In genomic region chr4:141130947-141131545, GRCh38 we compare ENCODE assay signal across 1 cellular context.
TF ChIP-seq lines count a peak whose summit lies in the region.

No MANE protein-coding gene starts in this region.

TF ChIP-seq in HepG2, 621 proteins besides CTCF, POLR2A, EP300 and RAD21 (continued from another document):
- TF ChIP-seq, protein P1, sequence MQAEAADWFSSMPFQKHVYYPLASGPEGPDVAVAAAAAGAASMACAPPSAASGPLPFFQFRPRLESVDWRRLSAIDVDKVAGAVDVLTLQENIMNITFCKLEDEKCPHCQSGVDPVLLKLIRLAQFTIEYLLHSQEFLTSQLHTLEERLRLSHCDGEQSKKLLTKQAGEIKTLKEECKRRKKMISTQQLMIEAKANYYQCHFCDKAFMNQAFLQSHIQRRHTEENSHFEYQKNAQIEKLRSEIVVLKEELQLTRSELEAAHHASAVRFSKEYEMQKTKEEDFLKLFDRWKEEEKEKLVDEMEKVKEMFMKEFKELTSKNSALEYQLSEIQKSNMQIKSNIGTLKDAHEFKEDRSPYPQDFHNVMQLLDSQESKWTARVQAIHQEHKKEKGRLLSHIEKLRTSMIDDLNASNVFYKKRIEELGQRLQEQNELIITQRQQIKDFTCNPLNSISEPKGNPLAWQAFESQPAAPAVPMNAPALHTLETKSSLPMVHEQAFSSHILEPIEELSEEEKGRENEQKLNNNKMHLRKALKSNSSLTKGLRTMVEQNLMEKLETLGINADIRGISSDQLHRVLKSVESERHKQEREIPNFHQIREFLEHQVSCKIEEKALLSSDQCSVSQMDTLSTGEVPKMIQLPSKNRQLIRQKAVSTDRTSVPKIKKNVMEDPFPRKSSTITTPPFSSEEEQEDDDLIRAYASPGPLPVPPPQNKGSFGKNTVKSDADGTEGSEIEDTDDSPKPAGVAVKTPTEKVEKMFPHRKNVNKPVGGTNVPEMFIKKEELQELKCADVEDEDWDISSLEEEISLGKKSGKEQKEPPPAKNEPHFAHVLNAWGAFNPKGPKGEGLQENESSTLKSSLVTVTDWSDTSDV (CRISPR knock-in tag; IDR thresholded peaks at IDR 0.05): no peak
- TF ChIP-seq BRCA1 (CRISPR knock-in tag; IDR thresholded peaks at IDR 0.05) (no peak), ZC3H4 (CRISPR knock-in tag; IDR thresholded peaks at IDR 0.05; ENCODE audit: borderline replicate concordance) (no peak), ZNF138 (CRISPR knock-in tag; IDR thresholded peaks at IDR 0.05; ENCODE audit: low read depth) (no peak), KDM3A (CRISPR knock-in tag; IDR thresholded peaks at IDR 0.05; ENCODE audit: low read depth) (no peak), ZSCAN5A (CRISPR knock-in tag; IDR thresholded peaks at IDR 0.05; ENCODE audit: borderline replicate concordance) (no peak), ZNF619 (CRISPR knock-in tag; IDR thresholded peaks at IDR 0.05) (no peak), EED (CRISPR knock-in tag; IDR thresholded peaks at IDR 0.05) (no peak), ZNF687 (CRISPR knock-in tag; IDR thresholded peaks at IDR 0.05) (no peak), RBFOX2 (IDR thresholded peaks at IDR 0.05; ENCODE audit: low read depth, low read length) (no peak), PPARG (CRISPR knock-in tag; conservative IDR thresholded peaks at IDR 0.05) (no peak), ZNF329 (CRISPR knock-in tag; IDR thresholded peaks at IDR 0.05; ENCODE audit: low read depth) (no peak), SP2 (CRISPR knock-in tag; IDR thresholded peaks at IDR 0.05) (no peak), MIER3 (CRISPR knock-in tag; IDR thresholded peaks at IDR 0.05; ENCODE audit: borderline replicate concordance) (no peak), MIXL1 (CRISPR knock-in tag; IDR thresholded peaks at IDR 0.05) (no peak), CC2D1A (CRISPR knock-in tag; IDR thresholded peaks at IDR 0.05) (no peak)
- TF ChIP-seq, protein P2, sequence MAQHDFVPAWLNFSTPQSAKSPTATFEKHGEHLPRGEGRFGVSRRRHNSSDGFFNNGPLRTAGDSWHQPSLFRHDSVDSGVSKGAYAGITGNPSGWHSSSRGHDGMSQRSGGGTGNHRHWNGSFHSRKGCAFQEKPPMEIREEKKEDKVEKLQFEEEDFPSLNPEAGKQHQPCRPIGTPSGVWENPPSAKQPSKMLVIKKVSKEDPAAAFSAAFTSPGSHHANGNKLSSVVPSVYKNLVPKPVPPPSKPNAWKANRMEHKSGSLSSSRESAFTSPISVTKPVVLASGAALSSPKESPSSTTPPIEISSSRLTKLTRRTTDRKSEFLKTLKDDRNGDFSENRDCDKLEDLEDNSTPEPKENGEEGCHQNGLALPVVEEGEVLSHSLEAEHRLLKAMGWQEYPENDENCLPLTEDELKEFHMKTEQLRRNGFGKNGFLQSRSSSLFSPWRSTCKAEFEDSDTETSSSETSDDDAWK (CRISPR knock-in tag; IDR thresholded peaks at IDR 0.05): no peak
- TF ChIP-seq, protein P3, sequence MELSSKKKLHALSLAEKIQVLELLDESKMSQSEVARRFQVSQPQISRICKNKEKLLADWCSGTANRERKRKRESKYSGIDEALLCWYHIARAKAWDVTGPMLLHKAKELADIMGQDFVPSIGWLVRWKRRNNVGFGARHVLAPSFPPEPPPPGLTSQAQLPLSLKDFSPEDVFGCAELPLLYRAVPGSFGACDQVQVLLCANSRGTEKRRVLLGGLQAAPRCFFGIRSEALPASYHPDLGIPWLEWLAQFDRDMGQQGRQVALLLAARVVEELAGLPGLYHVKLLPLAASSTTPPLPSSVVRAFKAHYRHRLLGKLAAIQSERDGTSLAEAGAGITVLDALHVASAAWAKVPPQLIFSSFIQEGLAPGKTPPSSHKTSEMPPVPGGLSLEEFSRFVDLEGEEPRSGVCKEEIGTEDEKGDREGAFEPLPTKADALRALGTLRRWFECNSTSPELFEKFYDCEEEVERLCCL (CRISPR knock-in tag; IDR thresholded peaks at IDR 0.05; ENCODE audit: borderline replicate concordance): no peak
- TF ChIP-seq, protein P4, sequence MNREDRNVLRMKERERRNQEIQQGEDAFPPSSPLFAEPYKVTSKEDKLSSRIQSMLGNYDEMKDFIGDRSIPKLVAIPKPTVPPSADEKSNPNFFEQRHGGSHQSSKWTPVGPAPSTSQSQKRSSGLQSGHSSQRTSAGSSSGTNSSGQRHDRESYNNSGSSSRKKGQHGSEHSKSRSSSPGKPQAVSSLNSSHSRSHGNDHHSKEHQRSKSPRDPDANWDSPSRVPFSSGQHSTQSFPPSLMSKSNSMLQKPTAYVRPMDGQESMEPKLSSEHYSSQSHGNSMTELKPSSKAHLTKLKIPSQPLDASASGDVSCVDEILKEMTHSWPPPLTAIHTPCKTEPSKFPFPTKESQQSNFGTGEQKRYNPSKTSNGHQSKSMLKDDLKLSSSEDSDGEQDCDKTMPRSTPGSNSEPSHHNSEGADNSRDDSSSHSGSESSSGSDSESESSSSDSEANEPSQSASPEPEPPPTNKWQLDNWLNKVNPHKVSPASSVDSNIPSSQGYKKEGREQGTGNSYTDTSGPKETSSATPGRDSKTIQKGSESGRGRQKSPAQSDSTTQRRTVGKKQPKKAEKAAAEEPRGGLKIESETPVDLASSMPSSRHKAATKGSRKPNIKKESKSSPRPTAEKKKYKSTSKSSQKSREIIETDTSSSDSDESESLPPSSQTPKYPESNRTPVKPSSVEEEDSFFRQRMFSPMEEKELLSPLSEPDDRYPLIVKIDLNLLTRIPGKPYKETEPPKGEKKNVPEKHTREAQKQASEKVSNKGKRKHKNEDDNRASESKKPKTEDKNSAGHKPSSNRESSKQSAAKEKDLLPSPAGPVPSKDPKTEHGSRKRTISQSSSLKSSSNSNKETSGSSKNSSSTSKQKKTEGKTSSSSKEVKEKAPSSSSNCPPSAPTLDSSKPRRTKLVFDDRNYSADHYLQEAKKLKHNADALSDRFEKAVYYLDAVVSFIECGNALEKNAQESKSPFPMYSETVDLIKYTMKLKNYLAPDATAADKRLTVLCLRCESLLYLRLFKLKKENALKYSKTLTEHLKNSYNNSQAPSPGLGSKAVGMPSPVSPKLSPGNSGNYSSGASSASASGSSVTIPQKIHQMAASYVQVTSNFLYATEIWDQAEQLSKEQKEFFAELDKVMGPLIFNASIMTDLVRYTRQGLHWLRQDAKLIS (CRISPR knock-in tag; IDR thresholded peaks at IDR 0.05): no peak
